19 cellular contexts compared by ENCODE assay signal in the genomic region with DNA sequence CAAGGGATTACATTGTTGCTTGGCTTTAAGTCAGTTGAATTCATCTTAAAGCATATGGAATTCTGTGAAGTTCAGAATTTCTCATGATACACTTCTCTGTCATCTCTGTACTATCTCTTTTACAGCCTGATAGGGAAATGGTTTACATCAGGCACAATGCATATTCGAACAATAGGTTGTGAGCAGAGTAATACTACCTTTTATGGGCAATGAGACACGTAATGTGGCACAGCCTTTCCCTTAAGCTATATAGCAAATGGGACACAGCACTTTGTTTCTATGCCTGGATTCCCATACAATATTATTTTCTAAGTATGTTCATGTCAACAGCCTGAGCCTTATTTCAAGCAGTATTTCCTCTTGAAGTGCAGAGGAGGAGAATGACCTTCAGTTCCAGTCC. TPM values are rescaled to one million over a fixed set of nuclear protein-coding genes. Genes with fewer than 3 reads are reported as not detected.
DNase-seq lines count a peak whose midpoint lies in the region; ATAC-seq, FAIRE-seq and TF ChIP-seq lines count a peak whose summit lies in the region.
"Had no signal": no experiment of that assay in that cellular context is flagged by ENCODE, and none has a peak within 500 bp of the region (broad histone marks: within the 10 kb centered on the region; RNA-seq: fewer than 3 reads in every experiment).

No MANE protein-coding gene starts in this region.

- intact Hi-C loops in endothelial cell of umbilical vein (cut with micrococcal nuclease), result no loop called here

- POLR2A ChIA-PET in endothelial cell of umbilical vein (lab: Charles Lee), result no interaction called here

- H3K36me3 ChIP-seq in endothelial cell of umbilical vein (ENCODE audit: control insufficient read depth in 2 of 2, extremely low read depth in 1 of 2, insufficient read depth in 2 of 2, low read length in 2 of 2), result no peaks in the 10 kb centered on the region
- H3K36me3 ChIP-seq in smooth muscle cell (ENCODE audit: low read depth), result no peaks in the 10 kb centered on the region
- H3K36me3 ChIP-seq: MG63 had no signal

- no peak overlapping the region for H3K4me2 ChIP-seq in endothelial cell of umbilical vein (ENCODE audit: insufficient read depth, low read length)
- peak overlapping the region; percentile 42 for H3K4me2 ChIP-seq in smooth muscle cell
- H3K4me2 ChIP-seq: KMS-11 had no signal

- H2AFZ ChIP-seq in endothelial cell of umbilical vein (ENCODE audit: low read depth, low read length) (peak overlapping the region; percentile 14), smooth muscle cell (ENCODE audit: low read depth) (peak overlapping the region; percentile 38)

- BruUV-seq in endothelial cell of umbilical vein (replicated peaks; lab: Mats Ljungman, UMichigan), result no TSS peak

- dilution Hi-C loops in endothelial cell of umbilical vein (cut with MboI; ENCODE audit: extremely low pct_ligation_motif_present, low sequenced_read_pairs), result no loop called here

- no peaks in the 10 kb centered on the region for H3K9me1 ChIP-seq in endothelial cell of umbilical vein (replicated peaks; ENCODE audit: control insufficient read depth, extremely low read depth, insufficient read depth, low read length)

- no peaks in the 10 kb centered on the region for H3K4me1 ChIP-seq in endothelial cell of umbilical vein (ENCODE audit: control insufficient read depth, extremely low read depth, insufficient read depth, low read length)
- peaks cover 2% of the 10 kb centered on the region for H3K4me1 ChIP-seq in smooth muscle cell (ENCODE audit: low read depth)

- ATAC-seq in HG02840 (IDR thresholded peaks at IDR 0.05; ENCODE audit: low FRiP score, unreplicated experiment) (no peak), GM21619 (IDR thresholded peaks at IDR 0.05; ENCODE audit: unreplicated experiment) (no peak)

- H3K4me3 ChIP-seq in NB4 (ENCODE audit: low read depth, low read length), result peak overlapping the region; percentile 12
- H3K4me3 ChIP-seq in endothelial cell of umbilical vein (replicated peaks in 1 of 3; ENCODE audit: insufficient read depth in 1 of 3, low read depth in 1 of 3, low read length in 3 of 3), result no peak overlapping the region
- H3K4me3 ChIP-seq in smooth muscle cell, result no peak overlapping the region
- H3K4me3 ChIP-seq: MG63 had no signal

- no peak for FAIRE-seq in endothelial cell of umbilical vein (lab: Jason Lieb, UNC)
- FAIRE-seq: GM12892, RCC 7860 had no signal

- no peaks in the 10 kb centered on the region for H3F3A ChIP-seq in smooth muscle cell (ENCODE audit: low read depth)

- no peaks in the 10 kb centered on the region for H3K79me2 ChIP-seq in endothelial cell of umbilical vein (ENCODE audit: control insufficient read depth, insufficient read depth, low read length)
- H3K79me2 ChIP-seq in smooth muscle cell (ENCODE audit: low read depth), result no peaks in the 10 kb centered on the region

- TF ChIP-seq POLR2A in NB4 (IDR thresholded peaks at IDR 0.05; ENCODE audit: extremely low read depth, insufficient read length) (no peak), endothelial cell of umbilical vein (IDR thresholded peaks at IDR 0.05; ENCODE audit: low read depth, low read length) (no peak)

- DNase-seq in NB4 (ENCODE audit: low read depth) (peak; percentile 75), endothelial cell of umbilical vein (ENCODE audit: low read depth, low spot score) (no peak), left kidney (ENCODE audit: low read depth, low spot score) (peak; percentile 18), smooth muscle cell (lab: John Stamatoyannopoulos, UW; ENCODE audit: unreplicated experiment) (no peak), AG08395 (ENCODE audit: low spot score) (no peak), cortex of kidney (lab: John Stamatoyannopoulos, UW) (no peak)
- DNase-seq: CD4-positive, CD25-positive, alpha-beta regulatory T cell; MG63; NCI-H1105; NCI-H187 treated with DMSO at 0.1 percent for 48 hours; NCI-H2171 treated with DMSO at 0.1 percent for 48 hours; NCI-H524; SHP77 treated with DMSO at 0.1 percent for 48 hours had no signal

- 47% methylated on average over 2 of the region's 2 CpGs for WGBS in smooth muscle cell (ENCODE audit: low lambda C conversion rate)

- CTCF ChIA-PET in endothelial cell of umbilical vein (lab: Charles Lee), result interaction anchor here (1.4 kb wide), 1 partner anchor 175 kb away, joined by 3 read pairs; no protein-coding TSS in a partner anchor

- TF ChIP-seq CTCF in NB4 (IDR thresholded peaks at IDR 0.05; ENCODE audit: low read depth, low read length) (no peak), endothelial cell of umbilical vein (IDR thresholded peaks at IDR 0.05; ENCODE audit: extremely low read depth in 1 of 2, insufficient read depth in 1 of 2, low read depth in 1 of 2, low read length in 2 of 2) (no peak), smooth muscle cell (IDR thresholded peaks at IDR 0.05; ENCODE audit: borderline replicate concordance, insufficient read depth, poor library complexity, severe bottlenecking) (no peak)

- H3K9ac ChIP-seq in endothelial cell of umbilical vein (replicated peaks; ENCODE audit: extremely low read depth, insufficient read depth, low read length) (no peak overlapping the region), smooth muscle cell (ENCODE audit: low read depth) (no peak overlapping the region)
- H3K9ac ChIP-seq: KMS-11 had no signal

- H3K27ac ChIP-seq in endothelial cell of umbilical vein (ENCODE audit: insufficient read depth, low read depth, low read length) (no peak overlapping the region), smooth muscle cell (ENCODE audit: low read depth) (peak overlapping the region; percentile 0)
- H3K27ac ChIP-seq: KMS-11 had no signal

- H3K9me3 ChIP-seq in endothelial cell of umbilical vein (replicated peaks; ENCODE audit: control insufficient read depth, insufficient read depth, low read length), result no peaks in the 10 kb centered on the region
- no peaks in the 10 kb centered on the region for H3K9me3 ChIP-seq in smooth muscle cell (replicated peaks; ENCODE audit: low read depth)
- H3K9me3 ChIP-seq: MG63 had no signal

- no peaks in the 10 kb centered on the region for H4K20me1 ChIP-seq in endothelial cell of umbilical vein (replicated peaks; ENCODE audit: control insufficient read depth, extremely low read depth, insufficient read depth, low read length)
- H4K20me1 ChIP-seq in smooth muscle cell (ENCODE audit: low read depth), result no peaks in the 10 kb centered on the region

- peaks cover 0 to 3% of the 10 kb centered on the region in 2 experiments for H3K27me3 ChIP-seq in endothelial cell of umbilical vein (ENCODE audit: control insufficient read depth in 2 of 2, insufficient read depth in 2 of 2, low read length in 2 of 2)
- H3K27me3 ChIP-seq in smooth muscle cell (ENCODE audit: low read depth), result no peaks in the 10 kb centered on the region
- H3K27me3 ChIP-seq: MG63 had no signal

TF ChIP-seq in endothelial cell of umbilical vein, 7 proteins besides CTCF, POLR2A, EP300 and RAD21:
- TF ChIP-seq, protein P1, sequence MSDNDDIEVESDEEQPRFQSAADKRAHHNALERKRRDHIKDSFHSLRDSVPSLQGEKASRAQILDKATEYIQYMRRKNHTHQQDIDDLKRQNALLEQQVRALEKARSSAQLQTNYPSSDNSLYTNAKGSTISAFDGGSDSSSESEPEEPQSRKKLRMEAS (IDR thresholded peaks at IDR 0.05; ENCODE audit: insufficient read depth, insufficient read length), result no peak
- TF ChIP-seq JUN (IDR thresholded peaks at IDR 0.05; ENCODE audit: borderline replicate concordance, insufficient read depth, insufficient read length, low read depth) (no peak), MYC (IDR thresholded peaks at IDR 0.05; ENCODE audit: low read depth, low read length) (no peak), GATA2 (IDR thresholded peaks at IDR 0.05; ENCODE audit: insufficient read depth, insufficient read length, low read depth, low read length) (no peak), POLR2AphosphoS5 (IDR thresholded peaks at IDR 0.05; ENCODE audit: insufficient read depth, low read depth, low read length) (no peak), EZH2 (IDR thresholded peaks at IDR 0.05; ENCODE audit: borderline replicate concordance, low read depth, low read length, severe bottlenecking) (no peak), FOS (IDR thresholded peaks at IDR 0.05; ENCODE audit: borderline replicate concordance, insufficient read depth, low read length) (no peak)

RNA-seq across cellular contexts. Expression of a gene that starts 58.4 kb away (rescaled TPM):
- total RNA-seq in endothelial cell of umbilical vein (0.07 and 0.13 TPM in 2 replicates), smooth muscle cell (4.2 and 4.5 TPM in 2 replicates)
- polyA plus RNA-seq in endothelial cell of umbilical vein (0.03 and 0.06 TPM in 2 replicates), smooth muscle cell (0.08 and 0.59 TPM in 2 replicates)
- 0.04 and 0.08 TPM in 2 replicates for polyA plus RNA-seq in endothelial cell of umbilical vein (2011; cell fraction: cytosol; rRNA removed)
- polyA plus RNA-seq in endothelial cell of umbilical vein (2011; cell fraction: nucleus; rRNA removed), result 0.08 and 0.12 TPM in 2 replicates
- polyA plus RNA-seq in endothelial cell of umbilical vein (2012), result 0.05 and 0.07 TPM in 2 replicates
- polyA minus RNA-seq in endothelial cell of umbilical vein, result 0.10 and 0.19 TPM in 2 replicates
- 0.10 TPM for polyA minus RNA-seq in endothelial cell of umbilical vein (2011; cell fraction: cytosol; rRNA and poly(A)+ RNA removed)
- polyA minus RNA-seq in endothelial cell of umbilical vein (2011; cell fraction: nucleus; rRNA and poly(A)+ RNA removed), result 0.19 and 0.34 TPM in 2 replicates
- total RNA-seq: G401 had no signal

Comparison
In these comparisons a context has a peak if more than half of its experiments do, and no peak if none do; other contexts are left out.
1. DNase-seq: peak in NB4 (single experiment) and left kidney (single experiment); none in endothelial cell of umbilical vein (single experiment), smooth muscle cell (single experiment), AG08395 (single experiment) and cortex of kidney (single experiment).